In the genomic region with DNA sequence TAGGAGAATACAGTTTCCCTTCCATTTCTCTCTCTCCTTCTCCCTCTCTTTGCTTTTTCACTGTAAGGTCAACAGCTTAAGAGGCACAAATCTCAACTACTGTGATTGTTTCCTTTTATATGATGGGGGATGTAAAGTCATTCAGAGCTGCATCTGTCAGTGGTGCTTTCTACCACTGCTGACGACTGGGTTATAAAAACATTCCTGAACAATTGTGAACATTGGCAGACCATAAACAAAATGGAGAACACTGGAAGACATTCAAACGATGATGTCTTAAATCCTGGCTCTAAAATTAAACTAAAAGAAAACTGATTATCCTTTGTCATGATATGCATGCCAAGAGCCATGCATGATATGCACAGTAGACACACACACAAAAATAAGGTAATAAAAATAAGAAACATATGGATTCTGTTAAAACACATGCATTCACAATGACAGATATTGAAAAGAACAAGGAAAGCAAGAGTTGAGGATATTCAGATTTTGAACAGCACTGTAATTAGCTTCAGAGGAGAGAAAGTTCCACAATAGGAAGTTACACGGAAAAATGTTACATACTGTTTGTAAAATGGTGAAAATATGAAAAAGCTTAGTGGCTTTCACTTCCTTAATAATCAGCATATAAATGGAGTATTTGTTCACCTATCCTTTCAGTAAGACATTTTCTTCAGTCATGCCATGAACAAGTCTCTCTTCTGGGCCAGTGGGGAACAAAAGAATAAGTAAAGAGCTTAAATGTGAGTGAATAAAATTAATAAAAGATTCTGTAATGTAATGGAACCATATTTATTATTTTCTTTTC, we compare ENCODE assay signal across 15 cellular contexts.
DNase-seq lines count a peak whose midpoint lies in the region; ATAC-seq and TF ChIP-seq lines count a peak whose summit lies in the region.
"Had no signal": no experiment of that assay in that cellular context is flagged by ENCODE, and none has a peak within 500 bp of the region (broad histone marks: within the 10 kb centered on the region; RNA-seq: fewer than 3 reads in every experiment).

No MANE protein-coding gene starts in this region.

- H3K27me3 ChIP-seq in DOHH2 (ENCODE audit: control insufficient read depth, low read length) (no peaks in the 10 kb centered on the region), MM.1S (replicated peaks; ENCODE audit: insufficient read depth, low read length) (no peaks in the 10 kb centered on the region)

- H3K36me3 Mint-ChIP-seq in chondrocyte (ENCODE audit: low read depth) (no peaks in the 10 kb centered on the region), nephron (ENCODE audit: low read depth) (no peaks in the 10 kb centered on the region), osteocyte (ENCODE audit: unreplicated experiment) (no peaks in the 10 kb centered on the region), natural killer cell (no peaks in the 10 kb centered on the region)

- H3K9me2 ChIP-seq in DOHH2 (replicated peaks; ENCODE audit: control insufficient read depth, low read length) (no peaks in the 10 kb centered on the region), MM.1S (replicated peaks; ENCODE audit: insufficient read depth, low read length) (no peaks in the 10 kb centered on the region)

- no peak overlapping the region for H3K4me3 Mint-ChIP-seq in chondrocyte (ENCODE audit: unreplicated experiment)
- H3K4me3 Mint-ChIP-seq in nephron: peak overlapping the region in 1 of 3 experiments; percentile 29
- no peak overlapping the region for H3K4me3 Mint-ChIP-seq in osteocyte (ENCODE audit: unreplicated experiment)
- H3K4me3 Mint-ChIP-seq in natural killer cell: no peak overlapping the region
- H3K4me3 Mint-ChIP-seq: activated CD8-positive, alpha-beta memory T cell treated with anti-CD3 and anti-CD28 coated beads, Interleukin-2, amount 10 ng/mL, durations not matched to agents 7 days and 5 days; CD4-positive, CD25-positive, alpha-beta regulatory T cell had no signal

- peaks cover 11% of the 10 kb centered on the region for H3K4me1 ChIP-seq in DOHH2 (ENCODE audit: control insufficient read depth, low read length)
- H3K4me1 ChIP-seq in MM.1S (ENCODE audit: low read length): no peaks in the 10 kb centered on the region

- H3K4me1 Mint-ChIP-seq in chondrocyte (ENCODE audit: low read depth) (peaks cover 12% of the 10 kb centered on the region), nephron (peaks cover 14% of the 10 kb centered on the region), osteocyte (ENCODE audit: unreplicated experiment) (peaks cover 7% of the 10 kb centered on the region), natural killer cell (peaks cover 0 to 4% of the 10 kb centered on the region in 2 donors)

- H3K36me3 ChIP-seq in DOHH2 (ENCODE audit: control insufficient read depth, low read length) (no peaks in the 10 kb centered on the region), MM.1S (replicated peaks; ENCODE audit: insufficient read depth, low read length) (no peaks in the 10 kb centered on the region)

- no peaks in the 10 kb centered on the region for H3K79me2 ChIP-seq in DOHH2 (ENCODE audit: control insufficient read depth, low read length)
- no peaks in the 10 kb centered on the region for H3K79me2 ChIP-seq in MM.1S (ENCODE audit: low read length)

- H3F3A ChIP-seq in DOHH2 (ENCODE audit: control insufficient read depth, insufficient read depth): no peaks in the 10 kb centered on the region
- H3F3A ChIP-seq in MM.1S (ENCODE audit: insufficient read depth, low read length): no peaks in the 10 kb centered on the region

- H3K9me3 ChIP-seq in DOHH2 (ENCODE audit: control insufficient read depth, insufficient read depth, low read length) (no peaks in the 10 kb centered on the region), MM.1S (replicated peaks; ENCODE audit: insufficient read depth, low read length) (no peaks in the 10 kb centered on the region)

- H3K4me3 ChIP-seq in DOHH2 (ENCODE audit: low read length): no peak overlapping the region
- H3K4me3 ChIP-seq in MM.1S (ENCODE audit: low read length): no peak overlapping the region

- no peak overlapping the region for H2AFZ ChIP-seq in MM.1S (ENCODE audit: low read length)

- H3K27ac ChIP-seq in DOHH2 (ENCODE audit: low read depth, low read length) (no peak overlapping the region), MM.1S (ENCODE audit: low read length) (no peak overlapping the region)

- H3K9me3 Mint-ChIP-seq in chondrocyte (ENCODE audit: low read depth) (no peaks in the 10 kb centered on the region), nephron (no peaks in the 10 kb centered on the region), osteocyte (ENCODE audit: unreplicated experiment) (no peaks in the 10 kb centered on the region), natural killer cell (no peaks in the 10 kb centered on the region)

- no peak for ATAC-seq in HG03097 (IDR thresholded peaks at IDR 0.05; ENCODE audit: low FRiP score, unreplicated experiment)
- no peak for ATAC-seq in natural killer cell
- ATAC-seq: activated CD8-positive, alpha-beta memory T cell treated with anti-CD3 and anti-CD28 coated beads, Interleukin-2, amount 10 ng/mL, durations not matched to agents 7 days and 5 days had no signal

- H3K9ac ChIP-seq in MM.1S (ENCODE audit: low read length): no peak overlapping the region

- DNase-seq in MV-4-11 (lab: John Stamatoyannopoulos, UW) (peak; percentile 29), chondrocyte (ENCODE audit: low spot score) (no peak), osteocyte (ENCODE audit: extremely low spot score, unreplicated experiment) (no peak), MM.1S (no peak), natural killer cell (no peak)
- DNase-seq: activated CD8-positive, alpha-beta memory T cell treated with anti-CD3 and anti-CD28 coated beads, Interleukin-2, amount 10 ng/mL, durations not matched to agents 7 days and 5 days; activated naive CD4-positive, alpha-beta T cell treated with Interleukin-2 at 50 U/mL for 16 hours; CD4-positive, CD25-positive, alpha-beta regulatory T cell; cerebellar nuclear complex; NCI-H1092 treated with DMSO at 0.1 percent for 48 hours; NCI-H446 treated with DMSO at 0.1 percent for 48 hours; SHP77 had no signal

- no peaks in the 10 kb centered on the region for H4K20me1 ChIP-seq in DOHH2 (ENCODE audit: control insufficient read depth, insufficient read depth, low read depth, low read length)
- no peaks in the 10 kb centered on the region for H4K20me1 ChIP-seq in MM.1S (ENCODE audit: insufficient read depth, low read length)

- H3K27me3 Mint-ChIP-seq in chondrocyte (ENCODE audit: low read depth) (no peaks in the 10 kb centered on the region), nephron (ENCODE audit: low read depth) (no peaks in the 10 kb centered on the region), osteocyte (ENCODE audit: unreplicated experiment) (peaks cover 30% of the 10 kb centered on the region), natural killer cell (ENCODE audit: low read depth in 2 of 2) (no peaks in the 10 kb centered on the region)
- H3K27me3 Mint-ChIP-seq: activated CD8-positive, alpha-beta memory T cell treated with anti-CD3 and anti-CD28 coated beads, Interleukin-2, amount 10 ng/mL, durations not matched to agents 7 days and 5 days; CD4-positive, CD25-positive, alpha-beta regulatory T cell had no signal

- no peak for TF ChIP-seq CTCF in DOHH2 (IDR thresholded peaks at IDR 0.05; ENCODE audit: low read depth, low read length, poor library complexity, severe bottlenecking)
- no peak for TF ChIP-seq CTCF in chondrocyte (IDR thresholded peaks at IDR 0.05)
- TF ChIP-seq CTCF in nephron (IDR thresholded peaks at IDR 0.05; ENCODE audit: unreplicated experiment in 3 of 3): no peak
- TF ChIP-seq CTCF in osteocyte (IDR thresholded peaks at IDR 0.05): no peak
- TF ChIP-seq CTCF in MM.1S (IDR thresholded peaks at IDR 0.05; ENCODE audit: low read length): no peak
- TF ChIP-seq CTCF in natural killer cell (IDR thresholded peaks at IDR 0.05): no peak

- H3K27ac Mint-ChIP-seq in chondrocyte (ENCODE audit: unreplicated experiment) (peak overlapping the region; percentile 67), nephron (peak overlapping the region; percentile 84 to 92 (median 91)), osteocyte (ENCODE audit: unreplicated experiment) (no peak overlapping the region), natural killer cell (no peak overlapping the region)
- H3K27ac Mint-ChIP-seq: activated CD8-positive, alpha-beta memory T cell treated with anti-CD3 and anti-CD28 coated beads, Interleukin-2, amount 10 ng/mL, durations not matched to agents 7 days and 5 days; CD4-positive, CD25-positive, alpha-beta regulatory T cell had no signal

- intact Hi-C loops in natural killer cell (cut with micrococcal nuclease): no loop called here

- H3K4me2 ChIP-seq in DOHH2 (ENCODE audit: low read length) (peak overlapping the region; percentile 10), MM.1S (ENCODE audit: low read depth, low read length) (no peak overlapping the region)

Comparison
In these comparisons a context has a peak if more than half of its experiments do, and no peak if none do; other contexts are left out.
1. H3K27ac Mint-ChIP-seq: peak in chondrocyte (single experiment) and nephron (3 of 3); none in osteocyte (single experiment) and natural killer cell (0 of 2).